ENCODE assay signal across 8 cellular contexts in the genomic region with DNA sequence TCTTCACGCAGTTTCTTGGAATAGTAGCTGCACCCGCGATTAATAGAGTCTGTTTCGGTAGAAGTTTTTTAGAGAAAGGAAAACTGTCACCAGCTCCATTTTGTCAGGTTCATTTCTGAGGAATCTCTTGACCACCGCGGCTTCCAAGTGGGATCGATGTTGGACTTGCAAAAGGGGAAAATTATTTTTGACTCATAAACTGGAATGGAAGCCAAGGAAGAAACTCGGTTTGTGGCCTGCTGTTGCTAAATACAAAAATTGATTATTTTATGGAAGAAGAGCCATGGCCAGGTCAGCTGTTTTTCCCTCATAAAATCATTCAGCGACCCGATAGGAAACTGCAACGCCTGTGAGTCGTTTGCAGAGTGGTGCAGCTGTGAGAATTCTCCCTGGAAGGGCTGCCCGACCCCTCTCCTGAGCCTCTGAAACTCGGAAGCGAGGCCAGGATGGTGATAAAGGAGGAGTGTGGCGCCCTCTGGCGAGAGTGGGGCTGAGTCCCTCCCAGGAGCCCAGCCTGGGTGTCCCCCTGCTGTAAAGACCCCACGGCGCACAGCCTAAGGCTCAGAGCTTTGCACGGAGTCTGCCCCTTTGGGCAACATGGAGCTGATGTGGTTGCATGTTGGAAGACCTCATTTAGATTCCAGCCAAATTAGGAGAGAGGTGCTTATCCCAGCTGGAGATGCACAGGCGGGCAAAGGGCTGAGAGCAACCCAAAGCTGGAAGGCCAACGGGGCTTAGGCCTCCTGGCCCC.
A peak's percentile ranks its signal among the peaks of the same experiment; 100 is the strongest.
DNase-seq lines count a peak whose midpoint lies in the region; ATAC-seq and TF ChIP-seq lines count a peak whose summit lies in the region.

No MANE protein-coding gene starts in this region.

- H3K4me2 ChIP-seq in PC-3 (ENCODE audit: low read length) = no peak overlapping the region
- H3K4me2 ChIP-seq in osteoblast (ENCODE audit: insufficient read depth, low read length) = peak overlapping the region; percentile 75

- H3K4me1 Mint-ChIP-seq in activated T-cell treated with anti-CD3 and anti-CD28 coated beads, Interleukin-2, amount 50 U/mL, for 72 hours (ENCODE audit: low read depth) = no peaks in the 10 kb centered on the region

- H3K27ac ChIP-seq in PC-3 (ENCODE audit: low read length) (no peak overlapping the region), osteoblast (ENCODE audit: low read depth, low read length) (no peak overlapping the region), testis (no peak overlapping the region)

- H3K4me1 ChIP-seq in PC-3 (ENCODE audit: insufficient read depth, low read length) (no peaks in the 10 kb centered on the region), osteoblast (ENCODE audit: insufficient read depth, low read length) (peaks cover 9% of the 10 kb centered on the region), testis (peaks cover 16% of the 10 kb centered on the region)

- H3K9ac ChIP-seq in PC-3 (ENCODE audit: low read length) = no peak overlapping the region

- H3K27me3 ChIP-seq in PC-3 (ENCODE audit: low read length) (no peaks in the 10 kb centered on the region), osteoblast (ENCODE audit: insufficient read depth, low read length) (peaks cover 9% of the 10 kb centered on the region), testis (no peaks in the 10 kb centered on the region)

- H3K9me3 ChIP-seq in PC-3 (ENCODE audit: low read length) (no peaks in the 10 kb centered on the region), osteoblast (ENCODE audit: low read depth, low read length) (no peaks in the 10 kb centered on the region), testis (no peaks in the 10 kb centered on the region)

- H3K27ac Mint-ChIP-seq in activated T-cell treated with anti-CD3 and anti-CD28 coated beads, Interleukin-2, amount 50 U/mL, for 72 hours = no peak overlapping the region

- ATAC-seq in PC-3 = peak; percentile 77
- peak; percentile 69 to 85 for ATAC-seq in activated T-cell treated with anti-CD3 and anti-CD28 coated beads, Interleukin-2, amount 50 U/mL, for 72 hours (replicated peaks in 1 of 2)

- WGBS in testis, 2 donors = 56 to 66% methylated on average over 22 of the region's 22 CpGs

- no peaks in the 10 kb centered on the region for H3K36me3 ChIP-seq in PC-3 (ENCODE audit: low read depth, low read length)
- no peaks in the 10 kb centered on the region for H3K36me3 ChIP-seq in osteoblast (ENCODE audit: insufficient read depth, low read length)
- H3K36me3 ChIP-seq in testis (ENCODE audit: low read depth, missing control alignments) = no peaks in the 10 kb centered on the region

- peak; percentile 23 for DNase-seq in SIG-M5 treated with dmso at 0.1 percent for 504 hours (lab: John Stamatoyannopoulos, UW; ENCODE audit: unreplicated experiment)
- DNase-seq in SIG-M5 (lab: John Stamatoyannopoulos, UW) = no peak
- peak; percentile 60 for DNase-seq in PC-3
- DNase-seq in activated T-cell treated with anti-CD3 and anti-CD28 coated beads, Interleukin-2, amount 50 U/mL, for 72 hours = peak; percentile 75 to 76
- DNase-seq in fibroblast of villous mesenchyme (ENCODE audit: low read depth) = peak; percentile 79
- peak; percentile 76 for DNase-seq in osteoblast (ENCODE audit: insufficient read length, low spot score, missing footprints)
- peak; percentile 77 for DNase-seq in testis
- no peak for DNase-seq in GOT3 (lab: John Stamatoyannopoulos, UW)

- no peak for TF ChIP-seq POLR2A in testis (IDR thresholded peaks at IDR 0.05)

- CTCF ChIA-PET in PC-3 (lab: Charles Lee) = interaction anchor here (0.6 to 1.5 kb wide), 2 partner anchors 166 to 189 kb away, joined by 4 to 6 read pairs; no protein-coding TSS in a partner anchor

- TF ChIP-seq CTCF in PC-3 (conservative IDR thresholded peaks at IDR 0.05; ENCODE audit: low read depth, low read length) (peak; percentile 93), fibroblast of villous mesenchyme (IDR thresholded peaks at IDR 0.05; ENCODE audit: insufficient read depth, low read depth, low read length) (peak; percentile 94), osteoblast (IDR thresholded peaks at IDR 0.05; ENCODE audit: extremely low read depth, low read depth, low read length) (peak; percentile 87), testis (IDR thresholded peaks at IDR 0.05) (peak; percentile 63 to 72 (median 67))

- POLR2A ChIA-PET in PC-3 (lab: Charles Lee; ENCODE audit: unreplicated experiment) = interaction anchor here (0.7 kb wide), 1 partner anchor 163 kb away, joined by 4 read pairs; no protein-coding TSS in a partner anchor

- H3K9me3 Mint-ChIP-seq in activated T-cell treated with anti-CD3 and anti-CD28 coated beads, Interleukin-2, amount 50 U/mL, for 72 hours = no peaks in the 10 kb centered on the region

- no peaks in the 10 kb centered on the region for H3F3A ChIP-seq in PC-3 (ENCODE audit: low read length, unreplicated experiment)

- H3K79me2 ChIP-seq in PC-3 (ENCODE audit: low read length) = no peaks in the 10 kb centered on the region
- no peaks in the 10 kb centered on the region for H3K79me2 ChIP-seq in osteoblast (ENCODE audit: insufficient read depth, low read length)

- intact Hi-C loops in PC-3 (cut with micrococcal nuclease) (loop anchor here (1.0 kb wide), 1 partner anchor 166 kb away; no protein-coding TSS in a partner anchor), testis (cut with DNase I; ENCODE audit: low total_unique reads) (no loop called here)

- H3K27me3 Mint-ChIP-seq in activated T-cell treated with anti-CD3 and anti-CD28 coated beads, Interleukin-2, amount 50 U/mL, for 72 hours (ENCODE audit: low read depth) = no peaks in the 10 kb centered on the region

- H3K4me3 Mint-ChIP-seq in activated T-cell treated with anti-CD3 and anti-CD28 coated beads, Interleukin-2, amount 50 U/mL, for 72 hours = no peak overlapping the region

- no peak overlapping the region for H2AFZ ChIP-seq in PC-3 (ENCODE audit: low read length)
- peak overlapping the region; percentile 68 for H2AFZ ChIP-seq in osteoblast (ENCODE audit: low read length)

- no peak overlapping the region for H3K4me3 ChIP-seq in PC-3 (ENCODE audit: low read length)
- H3K4me3 ChIP-seq in fibroblast of villous mesenchyme (ENCODE audit: low read depth, low read length) = no peak overlapping the region
- H3K4me3 ChIP-seq in osteoblast (ENCODE audit: insufficient read depth, low read length) = peak overlapping the region; percentile 54
- no peak overlapping the region for H3K4me3 ChIP-seq in testis

- no peaks in the 10 kb centered on the region for H3K36me3 Mint-ChIP-seq in activated T-cell treated with anti-CD3 and anti-CD28 coated beads, Interleukin-2, amount 50 U/mL, for 72 hours (ENCODE audit: insufficient read depth in 2 of 2)

- no TSS peak for BruUV-seq in PC-3 (replicated peaks; lab: Mats Ljungman, UMichigan)

- H4K20me1 ChIP-seq in PC-3 (ENCODE audit: low read length) = no peaks in the 10 kb centered on the region
- H4K20me1 ChIP-seq in osteoblast (ENCODE audit: insufficient read depth, low read length) = no peaks in the 10 kb centered on the region

- H3K9me2 ChIP-seq in PC-3 (replicated peaks; ENCODE audit: low read length) = no peaks in the 10 kb centered on the region

Comparison
In these comparisons a context has a peak if more than half of its experiments do, and no peak if none do; other contexts are left out.
1. DNase-seq: peak in SIG-M5 treated with dmso at 0.1 percent for 504 hours (single experiment), PC-3 (single experiment), activated T-cell treated with anti-CD3 and anti-CD28 coated beads, Interleukin-2, amount 50 U/mL, for 72 hours (2 of 2), fibroblast of villous mesenchyme (single experiment), osteoblast (single experiment) and testis (single experiment); none in SIG-M5 (single experiment) and GOT3 (single experiment).
2. Peak in every context shown above with its lines, with median percentiles within 50 percentile points of each other: CTCF ChIP-seq.